ENCODE assay signal across 18 cellular contexts in the genomic region with DNA sequence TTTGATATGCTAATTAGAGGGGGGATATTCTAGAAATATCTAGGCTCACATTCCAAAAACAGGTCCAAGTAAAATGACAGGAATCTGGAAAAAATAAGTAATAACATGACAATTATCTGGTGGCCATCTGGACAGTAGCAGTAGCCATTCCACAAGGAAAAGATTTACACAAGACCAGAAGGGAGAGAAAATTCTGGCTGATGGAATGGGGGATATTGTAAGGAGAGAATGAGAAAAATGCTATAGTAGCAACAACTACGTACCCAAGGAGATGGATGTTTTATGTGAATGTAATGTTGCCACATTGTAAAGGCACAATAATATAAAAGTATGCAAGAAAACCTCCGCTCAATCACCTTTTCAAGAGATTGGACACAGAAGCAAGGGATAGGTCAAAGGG. TPM values are rescaled to one million over a fixed set of nuclear protein-coding genes. Genes with fewer than 3 reads are reported as not detected.
DNase-seq lines count a peak whose midpoint lies in the region; ATAC-seq, FAIRE-seq and TF ChIP-seq lines count a peak whose summit lies in the region.
"Had no signal": no experiment of that assay in that cellular context is flagged by ENCODE, and none has a peak within 500 bp of the region (broad histone marks: within the 10 kb centered on the region; RNA-seq: fewer than 3 reads in every experiment).

No MANE protein-coding gene starts in this region.

- H3K27ac ChIP-seq in RWPE2 (ENCODE audit: poor library complexity, severe bottlenecking) = peak overlapping the region; percentile 98
- peak overlapping the region; percentile 55 for H3K27ac ChIP-seq in fibroblast of lung (ENCODE audit: insufficient read depth, low read length)
- no peak overlapping the region for H3K27ac ChIP-seq in body of pancreas
- H3K27ac ChIP-seq: WERI-Rb-1 had no signal

- no peak overlapping the region for H2AFZ ChIP-seq in fibroblast of lung (ENCODE audit: low read length)
- H2AFZ ChIP-seq: GM23338 had no signal

- no peaks in the 10 kb centered on the region for H3K27me3 Mint-ChIP-seq in osteocyte (ENCODE audit: unreplicated experiment)

- intact Hi-C loops in body of pancreas (cut with DNase I) = no loop called here

- H3K36me3 Mint-ChIP-seq in osteocyte (ENCODE audit: unreplicated experiment) = peaks cover 29% of the 10 kb centered on the region

- H3K4me1 ChIP-seq in RWPE2 (ENCODE audit: insufficient read depth, poor library complexity, severe bottlenecking) (peaks cover 48% of the 10 kb centered on the region), fibroblast of lung (ENCODE audit: control insufficient read depth, extremely low read depth, insufficient read depth, low read length) (peaks cover 43% of the 10 kb centered on the region), body of pancreas (peaks cover 5% of the 10 kb centered on the region)

- no peaks in the 10 kb centered on the region for H4K20me1 ChIP-seq in fibroblast of lung (ENCODE audit: control insufficient read depth, extremely low read depth, insufficient read depth, low read length)

- FAIRE-seq in RCC 7860 (lab: Jason Lieb, UNC) = no peak
- FAIRE-seq: GM12891, K562 had no signal

- ATAC-seq in RWPE2 (ENCODE audit: low read depth) (no peak), body of pancreas (no peak)
- ATAC-seq: GM23338, K562 had no signal

- peak; percentile 75 for DNase-seq in AG10803 (ENCODE audit: low read depth)
- no peak for DNase-seq in RWPE2 (ENCODE audit: low spot score)
- no peak for DNase-seq in fibroblast of lung (ENCODE audit: low read depth in 2 of 2)
- DNase-seq in osteocyte (ENCODE audit: extremely low spot score, unreplicated experiment) = no peak
- no peak for DNase-seq in RCC 7860 (ENCODE audit: low spot score)
- no peak for DNase-seq in body of pancreas
- no peak for DNase-seq in SK-N-DZ (ENCODE audit: low spot score)
- no peak for DNase-seq in midbrain (lab: John Stamatoyannopoulos, UW)
- DNase-seq: activated CD8-positive, alpha-beta memory T cell treated with anti-CD3 and anti-CD28 coated beads, Interleukin-2, amount 50 U/mL, for 48 hours; activated effector memory CD4-positive, alpha-beta T cell treated with Interleukin-2 at 50 U/mL for 16 hours; dermis blood vessel endothelial cell; NCI-H69; stimulated activated CD4-positive, alpha-beta T cell treated with anti-CD3 and anti-CD28 coated beads, Interleukin-12 subunit alpha, Interleukin-12 subunit beta, amount 100 ng/mL, for 4 hours; T-helper 2 cell; WERI-Rb-1 had no signal

- peak overlapping the region; percentile 38 for H3K4me3 Mint-ChIP-seq in osteocyte (ENCODE audit: unreplicated experiment)
- H3K4me3 Mint-ChIP-seq: GM23338 had no signal

- peaks cover 75% of the 10 kb centered on the region for H3K4me1 Mint-ChIP-seq in osteocyte (ENCODE audit: unreplicated experiment)

- H3K9me3 ChIP-seq in RWPE2 (ENCODE audit: severe bottlenecking) (no peaks in the 10 kb centered on the region), fibroblast of lung (ENCODE audit: control insufficient read depth, insufficient read depth, low read depth, low read length) (no peaks in the 10 kb centered on the region), body of pancreas (no peaks in the 10 kb centered on the region)

- no peak for TF ChIP-seq CTCF in AG10803 (conservative IDR thresholded peaks at IDR 0.05; ENCODE audit: low read length)
- no peak for TF ChIP-seq CTCF in RWPE2 (IDR thresholded peaks at IDR 0.05; ENCODE audit: poor library complexity, severe bottlenecking)
- TF ChIP-seq CTCF in fibroblast of lung (conservative IDR thresholded peaks at IDR 0.05 in 1 of 2, IDR thresholded peaks at IDR 0.05 in 1 of 2; ENCODE audit: low read depth in 1 of 2, low read length in 2 of 2) = no peak
- no peak for TF ChIP-seq CTCF in osteocyte (IDR thresholded peaks at IDR 0.05)
- TF ChIP-seq CTCF in body of pancreas (IDR thresholded peaks at IDR 0.05) = no peak

- no peak for TF ChIP-seq POLR2A in body of pancreas (IDR thresholded peaks at IDR 0.05)

- peaks cover 67% of the 10 kb centered on the region for H3K36me3 ChIP-seq in RWPE2 (ENCODE audit: low read depth)
- H3K36me3 ChIP-seq in fibroblast of lung (ENCODE audit: control insufficient read depth, insufficient read depth, low read length) = peaks cover 10% of the 10 kb centered on the region
- H3K36me3 ChIP-seq in body of pancreas (replicated peaks in 1 of 2; ENCODE audit: insufficient read depth in 1 of 2, low read depth in 2 of 2) = no peaks in the 10 kb centered on the region
- H3K36me3 ChIP-seq: WERI-Rb-1 had no signal

- H3K4me2 ChIP-seq in fibroblast of lung (ENCODE audit: extremely low read depth, insufficient read depth, low read length) = peak overlapping the region; percentile 35
- H3K4me2 ChIP-seq: GM23338 had no signal

- H3K27ac Mint-ChIP-seq in osteocyte (ENCODE audit: unreplicated experiment) = peak overlapping the region; percentile 85
- H3K27ac Mint-ChIP-seq: GM23338 had no signal

- 86 to 88% methylated on average over 2 of the region's 2 CpGs for WGBS in body of pancreas, 2 donors

- H3K9me3 Mint-ChIP-seq in osteocyte (ENCODE audit: unreplicated experiment) = no peaks in the 10 kb centered on the region
- H3K9me3 Mint-ChIP-seq: GM23338 had no signal

- no peaks in the 10 kb centered on the region for H3K27me3 ChIP-seq in RWPE2 (ENCODE audit: insufficient read depth, poor library complexity, severe bottlenecking)
- H3K27me3 ChIP-seq in fibroblast of lung (ENCODE audit: control insufficient read depth, insufficient read depth, low read length) = no peaks in the 10 kb centered on the region
- H3K27me3 ChIP-seq in body of pancreas = no peaks in the 10 kb centered on the region

- H3K79me2 ChIP-seq in fibroblast of lung (ENCODE audit: control insufficient read depth, insufficient read depth, low read length) = peaks cover 95% of the 10 kb centered on the region

- no peak overlapping the region for H3K9ac ChIP-seq in fibroblast of lung (ENCODE audit: insufficient read depth, low read length)

- H3K4me3 ChIP-seq in AG10803 (ENCODE audit: low read length) (no peak overlapping the region), RWPE2 (ENCODE audit: severe bottlenecking) (no peak overlapping the region), fibroblast of lung (replicated peaks in 1 of 4; ENCODE audit: control extremely low read depth in 1 of 4, insufficient read depth in 1 of 4, low read depth in 3 of 4, low read length in 4 of 4) (no peak overlapping the region), body of pancreas (no peak overlapping the region)
- H3K4me3 ChIP-seq: GM23338, K562 had no signal

RNA-seq across cellular contexts. Expression of gene MYOF, which starts 5.4 kb away (rescaled TPM):
- 161 and 298 TPM in 2 replicates for total RNA-seq in fibroblast of lung
- 215 and 314 TPM in 2 replicates for polyA plus RNA-seq in fibroblast of lung
- polyA plus RNA-seq in fibroblast of lung (2012) = 184 and 340 TPM in 2 replicates
- 121 and 188 TPM in 2 replicates for polyA minus RNA-seq in fibroblast of lung (ENCODE audit: low replicate concordance)
- 470 and 517 TPM in 2 replicates for total RNA-seq in osteocyte
- total RNA-seq in body of pancreas = 10 to 100 TPM; 21.1 to 25.7 TPM
- polyA plus RNA-seq in SK-N-DZ (2014; cell fraction: cytosol; rRNA removed) = 0.50 and 1.1 TPM in 2 replicates
- 1.4 and 2.2 TPM in 2 replicates for polyA plus RNA-seq in SK-N-DZ (2014; cell fraction: nucleus; rRNA removed)

RNA-seq across cellular contexts. Expression of gene CEP55, which starts 19.7 kb away (rescaled TPM):
- total RNA-seq in fibroblast of lung = 2.1 and 19.0 TPM in 2 replicates
- polyA plus RNA-seq in fibroblast of lung = 16.1 and 51.6 TPM in 2 replicates
- 10.1 and 35.8 TPM in 2 replicates for polyA plus RNA-seq in fibroblast of lung (2012)
- polyA minus RNA-seq in fibroblast of lung (ENCODE audit: low replicate concordance) = 2.0 and 2.1 TPM in 2 replicates
- 8.6 and 9.5 TPM in 2 replicates for total RNA-seq in osteocyte
- total RNA-seq in body of pancreas = not detected
- polyA plus RNA-seq in SK-N-DZ (2014; cell fraction: cytosol; rRNA removed) = 53.9 and 54.4 TPM in 2 replicates
- polyA plus RNA-seq in SK-N-DZ (2014; cell fraction: nucleus; rRNA removed) = 36.0 and 43.5 TPM in 2 replicates

Comparison
In these comparisons a context has a peak if more than half of its experiments do, and no peak if none do; other contexts are left out.
1. H3K27ac ChIP-seq: peak in RWPE2 (single experiment) and fibroblast of lung (single experiment); none in body of pancreas (0 of 4).